Comparison of ENCODE assay signal across 28 cellular contexts in genomic region chr22:20043057-20043996, GRCh38.
"Had no signal": no experiment of that assay in that cellular context is flagged by ENCODE, and none has a peak within 500 bp of the region (broad histone marks: within the 10 kb centered on the region; RNA-seq: fewer than 3 reads in every experiment).

No MANE protein-coding gene starts in this region.

- H3K4me1 Mint-ChIP-seq: activated naive CD8-positive, alpha-beta T cell treated with anti-CD3 and anti-CD28 coated beads, Interleukin-2, amount 10 ng/mL, durations not matched to agents 7 days and 5 days had no signal

- H3K4me3 Mint-ChIP-seq: activated CD4-positive, alpha-beta memory T cell treated with anti-CD3 and anti-CD28 coated beads, Interleukin-2, amount 10 ng/mL, durations not matched to agents 7 days and 5 days; activated CD4-positive, alpha-beta T cell treated with anti-CD3 and anti-CD28 coated beads for 36 hours; activated naive CD8-positive, alpha-beta T cell treated with anti-CD3 and anti-CD28 coated beads, Interleukin-2, amount 10 ng/mL, durations not matched to agents 7 days and 5 days; T-cell had no signal

- H3K4me2 ChIP-seq: KMS-11 had no signal

- H3K9me3 Mint-ChIP-seq: T-cell had no signal

- H3K27ac ChIP-seq: adrenal gland, breast epithelium, KMS-11, Peyer's patch, RWPE1, SK-N-MC, VCaP had no signal

- H3K4me1 ChIP-seq: adrenal gland, Peyer's patch had no signal

- H3K27me3 Mint-ChIP-seq: activated CD4-positive, alpha-beta memory T cell treated with anti-CD3 and anti-CD28 coated beads, Interleukin-2, amount 10 ng/mL, durations not matched to agents 7 days and 5 days; activated CD4-positive, alpha-beta T cell treated with anti-CD3 and anti-CD28 coated beads for 36 hours; activated naive CD8-positive, alpha-beta T cell treated with anti-CD3 and anti-CD28 coated beads, Interleukin-2, amount 10 ng/mL, durations not matched to agents 7 days and 5 days; IgD-negative memory B cell; T-cell had no signal

- H3K9ac ChIP-seq: KMS-11 had no signal

- H3K4me3 ChIP-seq: adrenal gland, breast epithelium, Peyer's patch, SK-N-MC had no signal

- H3K27ac Mint-ChIP-seq: activated CD4-positive, alpha-beta memory T cell treated with anti-CD3 and anti-CD28 coated beads, Interleukin-2, amount 10 ng/mL, durations not matched to agents 7 days and 5 days; activated CD4-positive, alpha-beta T cell treated with anti-CD3 and anti-CD28 coated beads for 36 hours; activated naive CD8-positive, alpha-beta T cell treated with anti-CD3 and anti-CD28 coated beads, Interleukin-2, amount 10 ng/mL, durations not matched to agents 7 days and 5 days; IgD-negative memory B cell; T-cell had no signal

- ATAC-seq: activated CD4-positive, alpha-beta T cell treated with anti-CD3 and anti-CD28 coated beads for 36 hours; T-cell had no signal

- DNase-seq: activated CD4-positive, alpha-beta memory T cell treated with anti-CD3 and anti-CD28 coated beads, Interleukin-2, amount 10 ng/mL, durations not matched to agents 7 days and 5 days; activated CD4-positive, alpha-beta T cell treated with anti-CD3 and anti-CD28 coated beads for 36 hours; activated CD4-positive, alpha-beta T cell treated with anti-CD3 and anti-CD28 coated beads, Interleukin-2, amount 50 U/mL, for 1 hour; activated CD4-positive, CD25-positive, alpha-beta regulatory T cell; activated CD8-positive, alpha-beta memory T cell treated with anti-CD3 and anti-CD28 coated beads, Interleukin-2, amount 50 U/mL, for 4 hours; activated naive CD4-positive, alpha-beta T cell treated with anti-CD3 and anti-CD28 coated beads, Interleukin-2, amount 50 U/mL, for 16 hours; activated naive CD8-positive, alpha-beta T cell treated with anti-CD3 and anti-CD28 coated beads, Interleukin-2, amount 10 ng/mL, durations not matched to agents 7 days and 5 days; activated T-cell treated with anti-CD3 and anti-CD28 coated beads, Interleukin-2, amount 50 U/mL, for 1 hour; adrenal gland; anterior cingulate cortex; central memory CD4-positive, alpha-beta T cell; NCI-H1092; NCI-H1417 treated with DMSO at 0.1 percent for 48 hours; NCI-H1694 treated with DMSO at 0.1 percent for 48 hours; NCI-H2029 treated with DMSO at 0.1 percent for 48 hours; NCI-H345; NCI-H510A; NCI-H69; NK-92 treated with Interleukin-12 subunit alpha and Interleukin-12 subunit beta, amount 100 ng/mL, for 24 hours; OCI-M1; Peyer's patch; T-cell had no signal

- H3K9me3 ChIP-seq: adrenal gland, breast epithelium, Peyer's patch had no signal

- H3K36me3 ChIP-seq: breast epithelium had no signal

- H3K27me3 ChIP-seq: adrenal gland, breast epithelium, Peyer's patch had no signal
